ENCODE assay signal across 23 cellular contexts in the genomic region with DNA sequence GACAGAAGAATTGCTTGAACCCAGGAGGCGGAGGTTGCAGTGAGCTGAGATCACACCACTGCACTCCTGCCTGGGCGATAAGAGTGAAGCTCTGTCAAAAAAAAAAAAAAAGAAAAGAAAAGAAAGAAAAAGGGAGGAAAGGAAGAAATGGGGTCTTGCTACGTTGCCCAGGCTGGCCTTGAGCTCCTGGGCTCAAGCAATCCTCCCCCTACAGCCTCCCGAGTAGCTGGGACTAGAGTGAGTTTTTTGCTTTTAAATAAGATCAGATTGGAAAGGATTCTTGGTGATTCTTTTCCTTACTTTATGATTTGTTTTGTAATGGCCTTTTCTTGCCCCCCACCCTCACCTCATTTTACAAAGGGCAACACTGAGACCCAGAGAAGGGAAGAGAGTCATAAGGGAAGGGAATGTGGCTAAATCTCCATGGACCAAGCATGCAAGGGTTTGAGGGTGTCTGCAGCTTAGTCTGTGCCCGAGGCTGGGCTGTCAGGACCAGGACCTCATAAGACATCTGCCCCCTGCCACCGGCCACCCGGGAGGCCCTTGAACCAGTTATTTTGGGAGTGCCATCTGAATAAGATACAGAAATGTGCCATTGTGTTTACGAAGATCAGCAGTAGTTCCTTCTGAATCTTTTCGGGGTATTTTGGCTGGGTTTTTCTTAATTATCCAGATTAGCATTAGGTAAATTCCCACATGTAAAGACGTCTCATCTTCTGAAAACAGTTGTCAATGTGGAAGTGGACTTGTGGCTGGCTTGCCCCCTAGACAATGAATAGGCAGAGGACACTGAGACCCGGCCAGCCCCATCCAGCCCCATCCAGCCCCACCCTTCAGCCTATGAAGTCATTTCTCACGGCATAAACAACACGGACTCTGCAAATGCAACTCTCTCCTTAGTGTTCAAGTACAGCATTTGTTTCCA.
DNase-seq lines count a peak whose midpoint lies in the region; ATAC-seq, FAIRE-seq and TF ChIP-seq lines count a peak whose summit lies in the region.
"Had no signal": no experiment of that assay in that cellular context is flagged by ENCODE, and none has a peak within 500 bp of the region (broad histone marks: within the 10 kb centered on the region; RNA-seq: fewer than 3 reads in every experiment).

No MANE protein-coding gene starts in this region.

- H3K4me3 Mint-ChIP-seq in memory B cell = peak overlapping the region; percentile 72
- H3K4me3 Mint-ChIP-seq: activated CD4-positive, alpha-beta T cell treated with anti-CD3 and anti-CD28 coated beads, Interleukin-2, amount 10 ng/mL, durations not matched to agents 24 days and 14 days; H9; neural progenitor cell had no signal

- ATAC-seq in HG02884 (IDR thresholded peaks at IDR 0.05; ENCODE audit: unreplicated experiment) = peak; percentile 50
- peak; percentile 32 for ATAC-seq in memory B cell (ENCODE audit: low read depth)
- ATAC-seq: heart right ventricle, left lung, psoas muscle had no signal

- peaks cover 3% of the 10 kb centered on the region for H3K27me3 Mint-ChIP-seq in memory B cell

- H3K4me3 ChIP-seq in GM12865 (ENCODE audit: low read depth, low read length) = peak overlapping the region; percentile 67
- H3K4me3 ChIP-seq: dorsolateral prefrontal cortex, heart right ventricle, left lung, neural progenitor cell, psoas muscle, stomach had no signal

- peak; percentile 71 for FAIRE-seq in GM18507 (lab: Jason Lieb, UNC)

- H3K36me3 Mint-ChIP-seq in memory B cell = no peaks in the 10 kb centered on the region
- H3K36me3 Mint-ChIP-seq: neural progenitor cell had no signal

- no peak for TF ChIP-seq CTCF in GM12865 (IDR thresholded peaks at IDR 0.05; ENCODE audit: insufficient read depth, low read depth, low read length, missing control alignments)

- H3K27ac Mint-ChIP-seq in memory B cell = peak overlapping the region; percentile 90
- H3K27ac Mint-ChIP-seq: activated CD4-positive, alpha-beta T cell treated with anti-CD3 and anti-CD28 coated beads, Interleukin-2, amount 10 ng/mL, durations not matched to agents 24 days and 14 days; H9; neural progenitor cell had no signal

- H3K9me3 Mint-ChIP-seq in memory B cell = no peaks in the 10 kb centered on the region
- H3K9me3 Mint-ChIP-seq: activated CD4-positive, alpha-beta T cell treated with anti-CD3 and anti-CD28 coated beads, Interleukin-2, amount 10 ng/mL, durations not matched to agents 24 days and 14 days; H9 had no signal

- peak; percentile 84 for DNase-seq in GM12865 (ENCODE audit: low read depth)
- no peak for DNase-seq in GM18507 (ENCODE audit: extremely low spot score, insufficient read length, low read depth)
- no peak for DNase-seq in memory B cell (ENCODE audit: low spot score in 2 of 2)
- DNase-seq in CD1c-positive myeloid dendritic cell (ENCODE audit: extremely low spot score) = no peak
- no peak for DNase-seq in stimulated activated CD4-positive, alpha-beta T cell treated with anti-CD3 and anti-CD28 coated beads, Interleukin-1b, Interleukin-23, amount 100 ng/mL, for 48 hours
- DNase-seq in activated naive CD4-positive, alpha-beta T cell treated with Interleukin-2 at 50 U/mL for 16 hours = no peak
- DNase-seq: activated CD4-positive, alpha-beta T cell treated with anti-CD3 and anti-CD28 coated beads, Interleukin-2, amount 10 ng/mL, durations not matched to agents 24 days and 14 days; amygdala; caudate nucleus; DND-41; dorsolateral prefrontal cortex; H9; heart right ventricle; left lung; NCI-H1417 treated with DMSO at 0.1 percent for 48 hours; NCI-H2171; NCI-H526 treated with DMSO at 0.1 percent for 48 hours; psoas muscle; stimulated activated CD4-positive, alpha-beta T cell treated with anti-CD3 and anti-CD28 coated beads, Interleukin-2, amount 100 ng/mL, for 24 hours; stomach; trophoblast cell had no signal

- peaks cover 64% of the 10 kb centered on the region for H3K4me1 Mint-ChIP-seq in memory B cell
